1 cellular context compared by ENCODE assay signal in the genomic region with DNA sequence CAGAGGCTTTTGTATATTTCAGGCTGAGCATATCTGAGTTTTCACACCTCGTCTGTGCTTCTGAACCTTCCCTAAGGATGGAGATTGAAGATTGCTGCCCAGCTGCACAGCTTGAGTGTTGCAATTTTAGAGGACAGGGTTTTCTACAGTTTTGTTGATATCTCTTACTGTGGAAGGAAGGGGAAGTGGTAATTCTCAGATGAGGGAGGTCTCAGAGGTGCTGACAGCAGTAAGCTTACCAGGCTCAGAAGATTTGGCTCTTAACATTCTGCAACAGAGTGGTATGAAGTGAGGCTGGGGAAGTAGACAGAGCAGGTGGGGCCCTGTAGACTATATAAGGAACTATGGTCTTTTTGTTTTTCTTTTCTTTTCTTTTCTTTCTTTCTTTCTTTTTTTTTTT.
TF ChIP-seq lines count a peak whose summit lies in the region.

No MANE protein-coding gene starts in this region.

TF ChIP-seq in GM12878, 131 proteins besides CTCF, POLR2A, EP300 and RAD21:
- TF ChIP-seq, protein P1, sequence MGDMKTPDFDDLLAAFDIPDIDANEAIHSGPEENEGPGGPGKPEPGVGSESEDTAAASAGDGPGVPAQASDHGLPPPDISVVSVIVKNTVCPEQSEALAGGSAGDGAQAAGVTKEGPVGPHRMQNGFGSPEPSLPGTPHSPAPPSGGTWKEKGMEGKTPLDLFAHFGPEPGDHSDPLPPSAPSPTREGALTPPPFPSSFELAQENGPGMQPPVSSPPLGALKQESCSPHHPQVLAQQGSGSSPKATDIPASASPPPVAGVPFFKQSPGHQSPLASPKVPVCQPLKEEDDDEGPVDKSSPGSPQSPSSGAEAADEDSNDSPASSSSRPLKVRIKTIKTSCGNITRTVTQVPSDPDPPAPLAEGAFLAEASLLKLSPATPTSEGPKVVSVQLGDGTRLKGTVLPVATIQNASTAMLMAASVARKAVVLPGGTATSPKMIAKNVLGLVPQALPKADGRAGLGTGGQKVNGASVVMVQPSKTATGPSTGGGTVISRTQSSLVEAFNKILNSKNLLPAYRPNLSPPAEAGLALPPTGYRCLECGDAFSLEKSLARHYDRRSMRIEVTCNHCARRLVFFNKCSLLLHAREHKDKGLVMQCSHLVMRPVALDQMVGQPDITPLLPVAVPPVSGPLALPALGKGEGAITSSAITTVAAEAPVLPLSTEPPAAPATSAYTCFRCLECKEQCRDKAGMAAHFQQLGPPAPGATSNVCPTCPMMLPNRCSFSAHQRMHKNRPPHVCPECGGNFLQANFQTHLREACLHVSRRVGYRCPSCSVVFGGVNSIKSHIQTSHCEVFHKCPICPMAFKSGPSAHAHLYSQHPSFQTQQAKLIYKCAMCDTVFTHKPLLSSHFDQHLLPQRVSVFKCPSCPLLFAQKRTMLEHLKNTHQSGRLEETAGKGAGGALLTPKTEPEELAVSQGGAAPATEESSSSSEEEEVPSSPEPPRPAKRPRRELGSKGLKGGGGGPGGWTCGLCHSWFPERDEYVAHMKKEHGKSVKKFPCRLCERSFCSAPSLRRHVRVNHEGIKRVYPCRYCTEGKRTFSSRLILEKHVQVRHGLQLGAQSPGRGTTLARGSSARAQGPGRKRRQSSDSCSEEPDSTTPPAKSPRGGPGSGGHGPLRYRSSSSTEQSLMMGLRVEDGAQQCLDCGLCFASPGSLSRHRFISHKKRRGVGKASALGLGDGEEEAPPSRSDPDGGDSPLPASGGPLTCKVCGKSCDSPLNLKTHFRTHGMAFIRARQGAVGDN (IDR thresholded peaks at IDR 0.05): peak; percentile 13; the same call in 1 of the 2 replicates
- TF ChIP-seq NBN (IDR thresholded peaks at IDR 0.05): peak; percentile 61; the same call in 1 of the 2 replicates
- no peak for TF ChIP-seq IKZF2 (IDR thresholded peaks at IDR 0.05)
- peak; percentile 90 for TF ChIP-seq SPI1 (IDR thresholded peaks at IDR 0.05; ENCODE audit: borderline replicate concordance, insufficient read depth, low read depth, low read length)
- no peak for TF ChIP-seq IKZF1 (conservative IDR thresholded peaks at IDR 0.05)
- TF ChIP-seq BACH1 (IDR thresholded peaks at IDR 0.05; ENCODE audit: borderline replicate concordance): no peak
- no peak for TF ChIP-seq NFXL1 (IDR thresholded peaks at IDR 0.05; ENCODE audit: borderline replicate concordance)
- TF ChIP-seq RELB (IDR thresholded peaks at IDR 0.05; ENCODE audit: low read depth): 0 out of 2 replicates have a peak, but pooled peaks have one; percentile 16
- TF ChIP-seq FOXM1 (IDR thresholded peaks at IDR 0.05; ENCODE audit: low read depth, low read length): no peak
